ENCODE assay signal across 24 cellular contexts in genomic region chr1:180536796-180537372, GRCh38. TPM values are rescaled to one million over a fixed set of nuclear protein-coding genes. Genes with fewer than 3 reads are reported as not detected.
DNase-seq lines count a peak whose midpoint lies in the region; ATAC-seq and TF ChIP-seq lines count a peak whose summit lies in the region.
"Had no signal": no experiment of that assay in that cellular context is flagged by ENCODE, and none has a peak within 500 bp of the region (broad histone marks: within the 10 kb centered on the region; RNA-seq: fewer than 3 reads in every experiment).

No MANE protein-coding gene starts in this region.

- no peaks in the 10 kb centered on the region for H3K9me3 ChIP-seq in mammary epithelial cell (replicated peaks; ENCODE audit: insufficient read depth, low read length)

- H3K4me1 Mint-ChIP-seq in MCF 10A (ENCODE audit: insufficient read depth, unreplicated experiment): peaks cover 20% of the 10 kb centered on the region

- no peak overlapping the region for H3K9ac ChIP-seq in mammary epithelial cell (ENCODE audit: insufficient read depth, low read length)
- H3K9ac ChIP-seq: KMS-11 had no signal

- DNase-seq in mammary epithelial cell (no peak), MCF 10A (ENCODE audit: unreplicated experiment) (no peak), NCI-H69 (lab: John Stamatoyannopoulos, UW) (peak; percentile 76), left kidney (ENCODE audit: low read depth, low spot score) (peak; percentile 22), DMS53 treated with DMSO at 0.1 percent for 48 hours (lab: John Stamatoyannopoulos, UW; ENCODE audit: unreplicated experiment) (no peak)
- DNase-seq: C1 segment of cervical spinal cord; CD8-positive, alpha-beta T cell; GDM1; MV-4-11; NCI-H1105 treated with DMSO at 0.1 percent for 48 hours; NCI-H1694 treated with DMSO at 0.1 percent for 48 hours; NCI-H2081 treated with DMSO at 0.1 percent for 48 hours; NCI-H226; NCI-H510A treated with DMSO at 0.1 percent for 48 hours; PC-3; Right ventricle myocardium superior had no signal

- peak overlapping the region; percentile 64 for H2AFZ ChIP-seq in mammary epithelial cell (ENCODE audit: low read depth, low read length)

- H3K27me3 Mint-ChIP-seq in MCF 10A (ENCODE audit: insufficient read depth, unreplicated experiment): no peaks in the 10 kb centered on the region

- H3K4me3 Mint-ChIP-seq in MCF 10A (ENCODE audit: unreplicated experiment): no peak overlapping the region
- H3K4me3 Mint-ChIP-seq: CD8-positive, alpha-beta T cell had no signal

- no peak overlapping the region for H3K4me2 ChIP-seq in mammary epithelial cell (ENCODE audit: insufficient read depth, low read depth, low read length)
- H3K4me2 ChIP-seq: KMS-11 had no signal

- BruUV-seq in mammary epithelial cell (replicated peaks; lab: Mats Ljungman, UMichigan) (no TSS peak), MCF 10A (replicated peaks; lab: Mats Ljungman, UMichigan) (no TSS peak)

- no peak overlapping the region for H3K4me3 ChIP-seq in mammary epithelial cell (replicated peaks in 1 of 3; ENCODE audit: insufficient read depth in 1 of 3, low read depth in 2 of 3, low read length in 3 of 3)

- no peaks in the 10 kb centered on the region for H3K36me3 ChIP-seq in mammary epithelial cell (ENCODE audit: insufficient read depth, low read length)

- POLR2A ChIA-PET in MCF 10A (lab: Yijun Ruan, JAX): interaction anchor here (0.6 to 3.5 kb wide), 4 partner anchors 12 to 326 kb away, joined by 3 to 10 read pairs (median 6); no protein-coding TSS in a partner anchor

- in situ Hi-C loops in mammary epithelial cell (cut with MboI; ENCODE audit: low sequenced_read_pairs in 2 of 2): no loop called here

- no peaks in the 10 kb centered on the region for H3K79me2 ChIP-seq in mammary epithelial cell (ENCODE audit: insufficient read depth, low read length)

- H3K36me3 Mint-ChIP-seq in MCF 10A (ENCODE audit: insufficient read depth, unreplicated experiment): no peaks in the 10 kb centered on the region
- H3K36me3 Mint-ChIP-seq: CD8-positive, alpha-beta T cell had no signal

- dilution Hi-C loops in mammary epithelial cell (cut with HindIII; ENCODE audit: low sequenced_read_pairs): no loop called here

- H3K27me3 ChIP-seq in mammary epithelial cell (ENCODE audit: insufficient read depth, low read length): no peaks in the 10 kb centered on the region

- no peak overlapping the region for H3K27ac ChIP-seq in mammary epithelial cell (ENCODE audit: insufficient read depth, low read depth, low read length)
- H3K27ac ChIP-seq: HL-60, KMS-11 had no signal

- ATAC-seq in GM19452 (IDR thresholded peaks at IDR 0.05; ENCODE audit: unreplicated experiment) (no peak), HG03521 (IDR thresholded peaks at IDR 0.05; ENCODE audit: unreplicated experiment) (no peak)
- ATAC-seq: CD8-positive, alpha-beta T cell; PC-3 had no signal

- CTCF ChIA-PET in mammary epithelial cell (lab: Charles Lee; ENCODE audit: low non-redundant PET) (no interaction called here), MCF 10A (lab: Yijun Ruan, JAX) (interaction anchor here (0.6 to 4.1 kb wide), 9 partner anchors 10 to 371 kb away, joined by 3 to 26 read pairs (median 3); partner anchors contain the start of genes ACBD6 and XPR1)

- 84% methylated on average over 7 of the region's 7 CpGs for WGBS in mammary epithelial cell (ENCODE audit: low coverage, missing lambda C conversion rate)

- H3K4me1 ChIP-seq in mammary epithelial cell (ENCODE audit: insufficient read depth, low read length): peaks cover 13% of the 10 kb centered on the region

- no peak for TF ChIP-seq CTCF in mammary epithelial cell (conservative IDR thresholded peaks at IDR 0.05 in 1 of 2, IDR thresholded peaks at IDR 0.05 in 1 of 2; ENCODE audit: extremely low read depth in 1 of 2, insufficient read depth in 1 of 2, low read depth in 1 of 2, low read length in 2 of 2)
- TF ChIP-seq CTCF in MCF 10A (IDR thresholded peaks at IDR 0.05; ENCODE audit: unreplicated experiment): no peak

- H4K20me1 ChIP-seq in mammary epithelial cell (ENCODE audit: insufficient read depth, low read length): no peaks in the 10 kb centered on the region

- H3K27ac Mint-ChIP-seq in MCF 10A (ENCODE audit: low read depth, unreplicated experiment): no peak overlapping the region
- H3K27ac Mint-ChIP-seq: CD8-positive, alpha-beta T cell had no signal

- no peaks in the 10 kb centered on the region for H3K9me3 Mint-ChIP-seq in MCF 10A (ENCODE audit: unreplicated experiment)
- H3K9me3 Mint-ChIP-seq: CD8-positive, alpha-beta T cell had no signal

- intact Hi-C loops in mammary epithelial cell (cut with micrococcal nuclease) (no loop called here), MCF 10A (cut with micrococcal nuclease) (no loop called here)

RNA-seq across cellular contexts. Expression of gene OVAAL, which starts 21.9 kb away (rescaled TPM):
- total RNA-seq in mammary epithelial cell (under 1 TPM in 1 of 2 donors, not detected in 1; 0.17 TPM), MCF 10A (2022) (not detected in 2 replicates)
- 0.03 TPM for polyA plus RNA-seq in mammary epithelial cell
- not detected for polyA minus RNA-seq in mammary epithelial cell
- total RNA-seq: A673; CD8-positive, alpha-beta T cell; H4; HT-29; PC-3; T-helper 1 cell treated with Interleukin-12 subunit alpha and Interleukin-12 subunit beta and Interleukin-4 antibody, amounts not matched to agents 30 ng/mL and 1 ng/mL, for 36 hours had no signal

RNA-seq across cellular contexts. Expression of gene ACBD6, which starts 34.5 kb away (rescaled TPM):
- total RNA-seq in mammary epithelial cell: 10 to 100 TPM; 50.7 to 77.8 TPM
- 60.0 TPM for polyA plus RNA-seq in mammary epithelial cell
- 50.0 TPM for polyA minus RNA-seq in mammary epithelial cell
- total RNA-seq in MCF 10A (2022): 123 and 136 TPM in 2 replicates

Comparison
In these comparisons a context has a peak if more than half of its experiments do, and no peak if none do; other contexts are left out.
1. DNase-seq: peak in NCI-H69 (single experiment) and left kidney (single experiment); none in mammary epithelial cell (single experiment), MCF 10A (single experiment) and DMS53 treated with DMSO at 0.1 percent for 48 hours (single experiment).